1 cellular context compared by ENCODE assay signal in genomic region chr5:146767534-146767933, GRCh38.
A peak's percentile ranks its signal among the peaks of the same experiment; 100 is the strongest.
TF ChIP-seq lines count a peak whose summit lies in the region.

No MANE protein-coding gene starts in this region.

TF ChIP-seq in HepG2, 621 proteins besides CTCF, POLR2A, EP300 and RAD21 (continued from another document):
- TF ChIP-seq, protein P1, sequence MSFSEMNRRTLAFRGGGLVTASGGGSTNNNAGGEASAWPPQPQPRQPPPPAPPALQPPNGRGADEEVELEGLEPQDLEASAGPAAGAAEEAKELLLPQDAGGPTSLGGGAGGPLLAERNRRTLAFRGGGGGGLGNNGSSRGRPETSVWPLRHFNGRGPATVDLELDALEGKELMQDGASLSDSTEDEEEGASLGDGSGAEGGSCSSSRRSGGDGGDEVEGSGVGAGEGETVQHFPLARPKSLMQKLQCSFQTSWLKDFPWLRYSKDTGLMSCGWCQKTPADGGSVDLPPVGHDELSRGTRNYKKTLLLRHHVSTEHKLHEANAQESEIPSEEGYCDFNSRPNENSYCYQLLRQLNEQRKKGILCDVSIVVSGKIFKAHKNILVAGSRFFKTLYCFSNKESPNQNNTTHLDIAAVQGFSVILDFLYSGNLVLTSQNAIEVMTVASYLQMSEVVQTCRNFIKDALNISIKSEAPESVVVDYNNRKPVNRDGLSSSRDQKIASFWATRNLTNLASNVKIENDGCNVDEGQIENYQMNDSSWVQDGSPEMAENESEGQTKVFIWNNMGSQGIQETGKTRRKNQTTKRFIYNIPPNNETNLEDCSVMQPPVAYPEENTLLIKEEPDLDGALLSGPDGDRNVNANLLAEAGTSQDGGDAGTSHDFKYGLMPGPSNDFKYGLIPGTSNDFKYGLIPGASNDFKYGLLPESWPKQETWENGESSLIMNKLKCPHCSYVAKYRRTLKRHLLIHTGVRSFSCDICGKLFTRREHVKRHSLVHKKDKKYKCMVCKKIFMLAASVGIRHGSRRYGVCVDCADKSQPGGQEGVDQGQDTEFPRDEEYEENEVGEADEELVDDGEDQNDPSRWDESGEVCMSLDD (CRISPR knock-in tag; IDR thresholded peaks at IDR 0.05; ENCODE audit: borderline replicate concordance) = 0 out of 2 replicates have a peak, but pooled peaks have one; percentile 26
- TF ChIP-seq ETV5 (CRISPR knock-in tag; IDR thresholded peaks at IDR 0.05; ENCODE audit: borderline replicate concordance) = no peak
- peak; percentile 68 for TF ChIP-seq SOX5 (CRISPR knock-in tag; IDR thresholded peaks at IDR 0.05; ENCODE audit: borderline replicate concordance)
- TF ChIP-seq ZNF121 (CRISPR knock-in tag; IDR thresholded peaks at IDR 0.05) = no peak
- TF ChIP-seq ONECUT2 (CRISPR knock-in tag; IDR thresholded peaks at IDR 0.05) = peak; percentile 90
- TF ChIP-seq ELF3 (CRISPR knock-in tag; IDR thresholded peaks at IDR 0.05) = 0 out of 2 replicates have a peak, but pooled peaks have one; percentile 32
- TF ChIP-seq RORA (CRISPR knock-in tag; IDR thresholded peaks at IDR 0.05) = no peak
- TF ChIP-seq ISL2 (CRISPR knock-in tag; IDR thresholded peaks at IDR 0.05) = peak; percentile 61; the same call in 1 of the 2 replicates
- peak; percentile 31; the same call in 1 of the 2 replicates for TF ChIP-seq SOX13 (IDR thresholded peaks at IDR 0.05)
- peak in 1 of 2 experiments; percentile 33; a peak in 1 of 4 replicates for TF ChIP-seq SOX13 (CRISPR knock-in tag; conservative IDR thresholded peaks at IDR 0.05 in 1 of 2, IDR thresholded peaks at IDR 0.05 in 1 of 2)
- peak; percentile 94 for TF ChIP-seq TBX3 (IDR thresholded peaks at IDR 0.05; ENCODE audit: borderline replicate concordance)
- TF ChIP-seq KDM1A (CRISPR knock-in tag; IDR thresholded peaks at IDR 0.05) = no peak
- no peak for TF ChIP-seq MAX (IDR thresholded peaks at IDR 0.05)
- no peak for TF ChIP-seq ZNF33A (CRISPR knock-in tag; IDR thresholded peaks at IDR 0.05; ENCODE audit: borderline replicate concordance)
- no peak for TF ChIP-seq IKZF4 (CRISPR knock-in tag; IDR thresholded peaks at IDR 0.05; ENCODE audit: borderline replicate concordance, low read depth, not compliant biosample characterization)
- TF ChIP-seq MED1 (CRISPR knock-in tag; IDR thresholded peaks at IDR 0.05) = peak; percentile 64
- no peak for TF ChIP-seq NPAS2 (CRISPR knock-in tag; IDR thresholded peaks at IDR 0.05; ENCODE audit: borderline replicate concordance)
- TF ChIP-seq ZFP36L2 (CRISPR knock-in tag; IDR thresholded peaks at IDR 0.05) = no peak
- TF ChIP-seq ZNF3 (CRISPR knock-in tag; IDR thresholded peaks at IDR 0.05) = peak; percentile 57; the same call in 1 of the 2 replicates
- no peak for TF ChIP-seq ZNF20 (CRISPR knock-in tag; IDR thresholded peaks at IDR 0.05)
- TF ChIP-seq ZNF430 (CRISPR knock-in tag; IDR thresholded peaks at IDR 0.05) = no peak
- TF ChIP-seq ZNF30 (CRISPR knock-in tag; IDR thresholded peaks at IDR 0.05) = no peak
- TF ChIP-seq TOE1 (CRISPR knock-in tag; IDR thresholded peaks at IDR 0.05) = no peak
- TF ChIP-seq NKX3-1 (CRISPR knock-in tag; IDR thresholded peaks at IDR 0.05) = no peak
- no peak for TF ChIP-seq CREBL2 (CRISPR knock-in tag; IDR thresholded peaks at IDR 0.05; ENCODE audit: borderline replicate concordance)
- TF ChIP-seq, protein P2, sequence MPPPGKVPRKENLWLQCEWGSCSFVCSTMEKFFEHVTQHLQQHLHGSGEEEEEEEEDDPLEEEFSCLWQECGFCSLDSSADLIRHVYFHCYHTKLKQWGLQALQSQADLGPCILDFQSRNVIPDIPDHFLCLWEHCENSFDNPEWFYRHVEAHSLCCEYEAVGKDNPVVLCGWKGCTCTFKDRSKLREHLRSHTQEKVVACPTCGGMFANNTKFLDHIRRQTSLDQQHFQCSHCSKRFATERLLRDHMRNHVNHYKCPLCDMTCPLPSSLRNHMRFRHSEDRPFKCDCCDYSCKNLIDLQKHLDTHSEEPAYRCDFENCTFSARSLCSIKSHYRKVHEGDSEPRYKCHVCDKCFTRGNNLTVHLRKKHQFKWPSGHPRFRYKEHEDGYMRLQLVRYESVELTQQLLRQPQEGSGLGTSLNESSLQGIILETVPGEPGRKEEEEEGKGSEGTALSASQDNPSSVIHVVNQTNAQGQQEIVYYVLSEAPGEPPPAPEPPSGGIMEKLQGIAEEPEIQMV (CRISPR knock-in tag; IDR thresholded peaks at IDR 0.05; ENCODE audit: low read depth) = no peak
- TF ChIP-seq TBX2 (CRISPR knock-in tag; IDR thresholded peaks at IDR 0.05; ENCODE audit: borderline replicate concordance) = peak; percentile 81
- 0 out of 2 replicates have a peak, but pooled peaks have one; percentile 31 for TF ChIP-seq MEIS2 (CRISPR knock-in tag; IDR thresholded peaks at IDR 0.05)
- no peak for TF ChIP-seq MAZ (IDR thresholded peaks at IDR 0.05; ENCODE audit: borderline replicate concordance, low read depth, low read length)
- TF ChIP-seq MAZ (CRISPR knock-in tag; IDR thresholded peaks at IDR 0.05; ENCODE audit: low read depth) = no peak
- TF ChIP-seq, protein P3, sequence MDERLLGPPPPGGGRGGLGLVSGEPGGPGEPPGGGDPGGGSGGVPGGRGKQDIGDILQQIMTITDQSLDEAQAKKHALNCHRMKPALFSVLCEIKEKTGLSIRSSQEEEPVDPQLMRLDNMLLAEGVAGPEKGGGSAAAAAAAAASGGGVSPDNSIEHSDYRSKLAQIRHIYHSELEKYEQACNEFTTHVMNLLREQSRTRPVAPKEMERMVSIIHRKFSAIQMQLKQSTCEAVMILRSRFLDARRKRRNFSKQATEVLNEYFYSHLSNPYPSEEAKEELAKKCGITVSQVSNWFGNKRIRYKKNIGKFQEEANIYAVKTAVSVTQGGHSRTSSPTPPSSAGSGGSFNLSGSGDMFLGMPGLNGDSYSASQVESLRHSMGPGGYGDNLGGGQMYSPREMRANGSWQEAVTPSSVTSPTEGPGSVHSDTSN (CRISPR knock-in tag; IDR thresholded peaks at IDR 0.05) = no peak
- TF ChIP-seq MZF1 (CRISPR knock-in tag; IDR thresholded peaks at IDR 0.05; ENCODE audit: borderline replicate concordance) = no peak
- TF ChIP-seq PHF8 (CRISPR knock-in tag; IDR thresholded peaks at IDR 0.05) = no peak
- no peak for TF ChIP-seq HDAC6 (IDR thresholded peaks at IDR 0.05; ENCODE audit: low read depth, low read length)
- no peak for TF ChIP-seq SOX6 (IDR thresholded peaks at IDR 0.05)
- peak; percentile 58; the same call in 1 of the 2 replicates for TF ChIP-seq SOX6 (CRISPR knock-in tag; IDR thresholded peaks at IDR 0.05)
- TF ChIP-seq NR2F6 (IDR thresholded peaks at IDR 0.05) = no peak
- TF ChIP-seq NR2F6 (CRISPR knock-in tag; IDR thresholded peaks at IDR 0.05) = 0 out of 2 replicates have a peak, but pooled peaks have one; percentile 33
- TF ChIP-seq ZSCAN12 (CRISPR knock-in tag; IDR thresholded peaks at IDR 0.05) = no peak
- TF ChIP-seq MAFK (conservative IDR thresholded peaks at IDR 0.05 in 1 of 2, IDR thresholded peaks at IDR 0.05 in 1 of 2; ENCODE audit: low read length in 2 of 2) = no peak
- TF ChIP-seq MAFG (CRISPR knock-in tag; IDR thresholded peaks at IDR 0.05) = no peak
- TF ChIP-seq CBFB (CRISPR knock-in tag; IDR thresholded peaks at IDR 0.05) = no peak
- no peak for TF ChIP-seq ZNF768 (CRISPR knock-in tag; IDR thresholded peaks at IDR 0.05)
- TF ChIP-seq MEF2D (CRISPR knock-in tag; IDR thresholded peaks at IDR 0.05) = no peak
- no peak for TF ChIP-seq SRF (IDR thresholded peaks at IDR 0.05; ENCODE audit: low read depth, low read length)
- no peak for TF ChIP-seq ZNF335 (CRISPR knock-in tag; IDR thresholded peaks at IDR 0.05)
- 0 out of 2 replicates have a peak, but pooled peaks have one; percentile 38 for TF ChIP-seq FOXJ3 (CRISPR knock-in tag; IDR thresholded peaks at IDR 0.05; ENCODE audit: borderline replicate concordance)
- no peak for TF ChIP-seq ZNF558 (CRISPR knock-in tag; IDR thresholded peaks at IDR 0.05; ENCODE audit: borderline replicate concordance)
- TF ChIP-seq SALL1 (CRISPR knock-in tag; IDR thresholded peaks at IDR 0.05) = peak; percentile 49; the same call in 1 of the 2 replicates
- TF ChIP-seq AGO2 (optimal IDR thresholded peaks at IDR 0.05; ENCODE audit: low read depth, low read length) = no peak
- no peak for TF ChIP-seq ZNF24 (IDR thresholded peaks at IDR 0.05)
- TF ChIP-seq ZNF652 (CRISPR knock-in tag; IDR thresholded peaks at IDR 0.05; ENCODE audit: borderline replicate concordance, low read depth) = 0 out of 2 replicates have a peak, but pooled peaks have one; percentile 26
- no peak for TF ChIP-seq ZNF138 (CRISPR knock-in tag; IDR thresholded peaks at IDR 0.05; ENCODE audit: low read depth)
- no peak for TF ChIP-seq ZSCAN21 (CRISPR knock-in tag; IDR thresholded peaks at IDR 0.05; ENCODE audit: borderline replicate concordance)
